ENCODE assay signal across 21 cellular contexts in the genomic region with DNA sequence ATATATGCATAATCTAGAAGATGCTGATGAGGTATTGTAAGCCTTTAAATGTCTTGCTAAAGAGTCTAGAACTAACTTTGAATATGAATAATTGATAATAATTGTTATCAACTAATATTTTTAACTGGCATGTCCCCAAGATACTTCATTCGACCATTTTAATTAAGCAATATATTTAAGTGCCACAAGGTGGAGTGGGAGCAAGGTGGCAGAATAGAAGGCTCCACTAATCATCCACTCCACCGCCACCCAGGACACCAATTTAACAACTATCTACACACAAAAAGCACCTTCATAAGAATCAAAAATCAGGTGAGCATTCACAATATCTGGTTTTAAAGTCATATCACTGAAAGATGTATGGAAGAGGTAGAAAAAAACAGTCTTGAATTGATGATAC.
DNase-seq lines count a peak whose midpoint lies in the region; ATAC-seq and TF ChIP-seq lines count a peak whose summit lies in the region.
"Had no signal": no experiment of that assay in that cellular context is flagged by ENCODE, and none has a peak within 500 bp of the region (broad histone marks: within the 10 kb centered on the region; RNA-seq: fewer than 3 reads in every experiment).

No MANE protein-coding gene starts in this region.

- intact Hi-C loops in OCI-LY7 (cut with micrococcal nuclease; ENCODE audit: unreplicated experiment) = no loop called here

- no peaks in the 10 kb centered on the region for H3K27me3 Mint-ChIP-seq in H9 (ENCODE audit: low read depth)
- H3K27me3 Mint-ChIP-seq in endodermal cell (ENCODE audit: insufficient read depth) = no peaks in the 10 kb centered on the region
- H3K27me3 Mint-ChIP-seq: CD4-positive, alpha-beta T cell; IgD-negative memory B cell had no signal

- H2BK120ac ChIP-seq in H9 (ENCODE audit: low read depth, low read length, poor library complexity, severe bottlenecking) = no peak overlapping the region

- no peak overlapping the region for H3T11ph ChIP-seq in H9 (ENCODE audit: low read length)

- no peak overlapping the region for H4K5ac ChIP-seq in H9 (ENCODE audit: insufficient read length, low read depth, low read length)

- H2AFZ ChIP-seq in H9 (ENCODE audit: low read length) = no peak overlapping the region
- no peak overlapping the region for H2AFZ ChIP-seq in OCI-LY7 (ENCODE audit: low read length)
- H2AFZ ChIP-seq: GM23248 had no signal

- no peak overlapping the region for H3K18ac ChIP-seq in H9 (ENCODE audit: insufficient read length, low read depth, low read length)

- H3K4me3 Mint-ChIP-seq in H9 = no peak overlapping the region
- no peak overlapping the region for H3K4me3 Mint-ChIP-seq in endodermal cell
- H3K4me3 Mint-ChIP-seq: CD4-positive, alpha-beta T cell; IgD-negative memory B cell had no signal

- H3K4me1 ChIP-seq in H9 (ENCODE audit: insufficient read depth, low read length) = no peaks in the 10 kb centered on the region
- H3K4me1 ChIP-seq in OCI-LY7 (ENCODE audit: insufficient read depth, low read length, poor library complexity, severe bottlenecking) = no peaks in the 10 kb centered on the region
- no peaks in the 10 kb centered on the region for H3K4me1 ChIP-seq in endodermal cell (ENCODE audit: control insufficient read depth, insufficient read depth, low read length)
- H3K4me1 ChIP-seq: A549, SJSA1 had no signal

- H3K14ac ChIP-seq in H9 (ENCODE audit: insufficient read depth, low read length) = no peak overlapping the region

- H3K56ac ChIP-seq in H9 (ENCODE audit: insufficient read length, low read depth, low read length) = no peak overlapping the region

- no peak overlapping the region for H2BK5ac ChIP-seq in H9 (ENCODE audit: insufficient read length, low read length)

- CTCF ChIA-PET in OCI-LY7 (lab: Charles Lee; ENCODE audit: unreplicated experiment) = no interaction called here

- no peaks in the 10 kb centered on the region for H3K79me1 ChIP-seq in H9 (ENCODE audit: insufficient read depth, low read depth, low read length, poor library complexity, severe bottlenecking)

- H4K20me1 ChIP-seq in H9 (ENCODE audit: control insufficient read depth, insufficient read depth, insufficient read length) (no peaks in the 10 kb centered on the region), OCI-LY7 (ENCODE audit: insufficient read depth, low read length) (no peaks in the 10 kb centered on the region)

- no peak overlapping the region for H4K8ac ChIP-seq in H9 (replicated peaks; ENCODE audit: insufficient read length, low read depth, low read length)

- H3K36me3 ChIP-seq in OCI-LY7 (ENCODE audit: insufficient read depth, low read length) (no peaks in the 10 kb centered on the region), endodermal cell (ENCODE audit: control insufficient read depth, insufficient read depth, low read length) (no peaks in the 10 kb centered on the region)
- H3K36me3 ChIP-seq: SJSA1 had no signal

- no CpG with 5 or more reads among the region's 2 CpGs for WGBS in H9 (ENCODE audit: extremely low coverage, insufficient read length, low lambda C conversion rate)
- WGBS in endodermal cell (ENCODE audit: insufficient coverage in 1 of 2, insufficient read length in 1 of 2), 2 experiments = 81% methylated on average over 2 of the region's 2 CpGs; no CpG with 5 or more reads in 1 of the 2 experiments

- no peaks in the 10 kb centered on the region; a peak in 1 of 7 replicates for H3K36me3 Mint-ChIP-seq in H9 (ENCODE audit: insufficient read depth in 1 of 3, low read depth in 3 of 3)
- H3K36me3 Mint-ChIP-seq in endodermal cell (ENCODE audit: low read depth) = no peaks in the 10 kb centered on the region
- H3K36me3 Mint-ChIP-seq: IgD-negative memory B cell had no signal

- no peaks in the 10 kb centered on the region for H3K9me2 ChIP-seq in OCI-LY7 (ENCODE audit: insufficient read depth, low read length)

- no peak overlapping the region for H2BK20ac ChIP-seq in H9 (ENCODE audit: low read depth, low read length, poor library complexity, severe bottlenecking)

- no peak for ATAC-seq in GM19395 (IDR thresholded peaks at IDR 0.05; ENCODE audit: unreplicated experiment)
- ATAC-seq: A549, Right ventricle myocardium inferior had no signal

- H3K23me2 ChIP-seq in H9 (ENCODE audit: insufficient read length, low read depth, low read length, poor library complexity, severe bottlenecking) = no peaks in the 10 kb centered on the region

- H2BK15ac ChIP-seq in H9 (ENCODE audit: low read depth, low read length) = no peak overlapping the region

- H3K9me3 Mint-ChIP-seq in H9 = peaks cover 2 to 5% of the 10 kb centered on the region in 2 experiments; a peak in 1 of 5 replicates
- peaks cover 6% of the 10 kb centered on the region for H3K9me3 Mint-ChIP-seq in endodermal cell

- no peak overlapping the region for H3K4me2 ChIP-seq in H9 (ENCODE audit: insufficient read depth, insufficient read length, low read length)
- H3K4me2 ChIP-seq in OCI-LY7 (ENCODE audit: low read length) = no peak overlapping the region
- H3K4me2 ChIP-seq: A549 had no signal

- H3K27ac Mint-ChIP-seq in H9 = no peak overlapping the region
- no peak overlapping the region for H3K27ac Mint-ChIP-seq in endodermal cell
- H3K27ac Mint-ChIP-seq: CD4-positive, alpha-beta T cell; IgD-negative memory B cell had no signal

- DNase-seq in H9 (no peak), OCI-LY7 (ENCODE audit: low spot score) (no peak), endodermal cell (no peak), Ammon's horn (ENCODE audit: low spot score) (no peak), NCI-H1930 (lab: John Stamatoyannopoulos, UW) (no peak)
- DNase-seq in activated T-cell treated with anti-CD3 and anti-CD28 coated beads, Interleukin-2, amount 50 U/mL, for 48 hours = no peak
- DNase-seq: CD4-positive, alpha-beta T cell; COR-L47; DMS153; GM23248; MM.1S; NCI-H1048; NCI-H1417 treated with DMSO at 0.1 percent for 48 hours; NCI-H187; NCI-H69 had no signal

- POLR2A ChIA-PET in OCI-LY7 (lab: Charles Lee) = no interaction called here

- BruUV-seq in OCI-LY7 (replicated peaks; lab: Mats Ljungman, UMichigan) = no TSS peak

- no peak overlapping the region for H3K23ac ChIP-seq in H9 (ENCODE audit: insufficient read length, low read depth, low read length)

- H3K9ac ChIP-seq in H9 (ENCODE audit: extremely low read depth, insufficient read length, low read length) = no peak overlapping the region
- H3K9ac ChIP-seq in endodermal cell (ENCODE audit: extremely low read depth, low read length, poor library complexity, severe bottlenecking) = no peak overlapping the region
- H3K9ac ChIP-seq: GM23248 had no signal

- peak; percentile 27 for TF ChIP-seq CTCF in 22Rv1 (IDR thresholded peaks at IDR 0.05)
- peak; percentile 50; the same call in 2 of the 3 replicates for TF ChIP-seq CTCF in H9 (conservative IDR thresholded peaks at IDR 0.05)
- peak; percentile 36; the same call in 1 of the 2 replicates for TF ChIP-seq CTCF in OCI-LY7 (conservative IDR thresholded peaks at IDR 0.05; ENCODE audit: low read length)
- peak; percentile 61 for TF ChIP-seq CTCF in endodermal cell (conservative IDR thresholded peaks at IDR 0.05)

- no peak overlapping the region for H3K4ac ChIP-seq in H9 (ENCODE audit: low read depth, low read length)

- H3K4me1 Mint-ChIP-seq in H9 (peaks cover 0 to 2% of the 10 kb centered on the region in 2 experiments; a peak in 2 of 4 replicates), endodermal cell (no peaks in the 10 kb centered on the region)
- H3K4me1 Mint-ChIP-seq: IgD-negative memory B cell had no signal

- H3K27ac ChIP-seq in 22Rv1 (no peak overlapping the region), H9 (ENCODE audit: insufficient read length, low read depth, low read length) (no peak overlapping the region), OCI-LY7 (ENCODE audit: low read depth, low read length, poor library complexity, severe bottlenecking) (no peak overlapping the region), endodermal cell (ENCODE audit: low read depth, low read length) (no peak overlapping the region)
- H3K27ac ChIP-seq: A549, GM23248, SJSA1 had no signal

- no peak overlapping the region for H3K4me3 ChIP-seq in OCI-LY7 (ENCODE audit: low read depth, low read length, poor library complexity, severe bottlenecking)
- H3K4me3 ChIP-seq in endodermal cell (ENCODE audit: low read length) = no peak overlapping the region
- H3K4me3 ChIP-seq: A549, GM23248, SJSA1 had no signal

- H3K79me2 ChIP-seq in H9 (ENCODE audit: insufficient read depth, low read length) (no peaks in the 10 kb centered on the region), OCI-LY7 (ENCODE audit: insufficient read depth, low read depth, low read length) (no peaks in the 10 kb centered on the region)

- H2BK12ac ChIP-seq in H9 (ENCODE audit: insufficient read length, low read depth, low read length) = no peak overlapping the region

- no peak overlapping the region for H4K91ac ChIP-seq in H9 (ENCODE audit: insufficient read length, low read depth, low read length)

- no peaks in the 10 kb centered on the region for H3K27me3 ChIP-seq in H9 (ENCODE audit: insufficient read depth, low read length)
- no peaks in the 10 kb centered on the region for H3K27me3 ChIP-seq in endodermal cell (ENCODE audit: control insufficient read depth, insufficient read depth, low read length, poor library complexity, severe bottlenecking)
- H3K27me3 ChIP-seq: SJSA1 had no signal

- H3K9me3 ChIP-seq in H9 (ENCODE audit: control insufficient read depth, low read depth, low read length) = no peaks in the 10 kb centered on the region
- H3K9me3 ChIP-seq in OCI-LY7 (ENCODE audit: low read length) = no peaks in the 10 kb centered on the region
- H3K9me3 ChIP-seq in endodermal cell (ENCODE audit: control insufficient read depth, low read length) = peaks cover 11% of the 10 kb centered on the region
- H3K9me3 ChIP-seq: A549, SJSA1 had no signal

- H2AK5ac ChIP-seq in H9 (ENCODE audit: insufficient read length, low read length) = no peak overlapping the region
